In genomic region chr15:70857547-70858265, GRCh38 we compare ENCODE assay signal across 1 cellular context.
TF ChIP-seq lines count a peak whose summit lies in the region.

No MANE protein-coding gene starts in this region.

TF ChIP-seq in SK-N-SH, 30 proteins besides CTCF, POLR2A, EP300 and RAD21 (continued from another document):
- TF ChIP-seq EZH2phosphoT487 (IDR thresholded peaks at IDR 0.05; ENCODE audit: borderline replicate concordance, low read depth) (no peak), TEAD4 (IDR thresholded peaks at IDR 0.05; ENCODE audit: borderline replicate concordance, insufficient read depth) (no peak), TCF12 (IDR thresholded peaks at IDR 0.05) (no peak), MAX (IDR thresholded peaks at IDR 0.05; ENCODE audit: low read depth) (no peak), CHD2 (IDR thresholded peaks at IDR 0.05; ENCODE audit: low read length, partially characterized antibody) (no peak), IRF3 (IDR thresholded peaks at IDR 0.05; ENCODE audit: low read depth, low read length) (no peak), MXI1 (IDR thresholded peaks at IDR 0.05; ENCODE audit: low read depth, low read length) (no peak), NRF1 (IDR thresholded peaks at IDR 0.05; ENCODE audit: low read depth, low read length) (no peak)
